Comparison of ENCODE assay signal across 14 cellular contexts in genomic region chr5:163614787-163615186, GRCh38.
DNase-seq lines count a peak whose midpoint lies in the region; TF ChIP-seq lines count a peak whose summit lies in the region.
"Had no signal": no experiment of that assay in that cellular context is flagged by ENCODE, and none has a peak within 500 bp of the region (broad histone marks: within the 10 kb centered on the region; RNA-seq: fewer than 3 reads in every experiment).

No MANE protein-coding gene starts in this region.

- no peak overlapping the region for H3K4me3 ChIP-seq in MG63
- H3K4me3 ChIP-seq in astrocyte of the spinal cord (ENCODE audit: low read depth, low read length): no peak overlapping the region
- H3K4me3 ChIP-seq in fibroblast of villous mesenchyme (ENCODE audit: low read depth, low read length): no peak overlapping the region
- H3K4me3 ChIP-seq in WERI-Rb-1 (ENCODE audit: low read depth, low read length): no peak overlapping the region
- H3K4me3 ChIP-seq: BLaER1 treated with 17β-estradiol and CSF1 and Interleukin-3, amounts not matched to agents 10 nM and 100 nM had no signal

- DNase-seq in DMS 273 (lab: John Stamatoyannopoulos, UW; ENCODE audit: unreplicated experiment) (peak; percentile 32), MG63 (peak; percentile 66), astrocyte of the spinal cord (ENCODE audit: low read depth, low spot score) (peak; percentile 8), fibroblast of villous mesenchyme (ENCODE audit: low read depth) (peak; percentile 82), caudate nucleus (lab: John Stamatoyannopoulos, UW) (no peak), cerebellum (ENCODE audit: low spot score) (no peak), WERI-Rb-1 (no peak), NCI-H1105 treated with DMSO at 0.1 percent for 48 hours (lab: John Stamatoyannopoulos, UW) (no peak)
- DNase-seq: NCI-H1436, NCI-H2029, NCI-H2171 treated with DMSO at 0.1 percent for 48 hours, NCI-H510A treated with DMSO at 0.1 percent for 48 hours, NCI-H82 had no signal

- 0 out of 2 replicates have a peak, but pooled peaks cover 3% of the 10 kb centered on the region for H3K27me3 ChIP-seq in MG63
- no peaks in the 10 kb centered on the region for H3K27me3 ChIP-seq in WERI-Rb-1 (ENCODE audit: insufficient read depth, low read depth, severe bottlenecking)
- H3K27me3 ChIP-seq: BLaER1 treated with 17β-estradiol and CSF1 and Interleukin-3, amounts not matched to agents 10 nM and 100 nM had no signal

- no peak overlapping the region for H3K27ac ChIP-seq in caudate nucleus (ENCODE audit: low read depth, low read length)
- no peak overlapping the region for H3K27ac ChIP-seq in WERI-Rb-1
- H3K27ac ChIP-seq: BLaER1 treated with 17β-estradiol and CSF1 and Interleukin-3, amounts not matched to agents 10 nM and 100 nM had no signal

- TF ChIP-seq CTCF in astrocyte of the spinal cord (IDR thresholded peaks at IDR 0.05; ENCODE audit: low read depth, low read length) (no peak), fibroblast of villous mesenchyme (IDR thresholded peaks at IDR 0.05; ENCODE audit: insufficient read depth, low read depth, low read length) (no peak), WERI-Rb-1 (IDR thresholded peaks at IDR 0.05; ENCODE audit: low read depth, low read length) (no peak)

- H3K36me3 ChIP-seq in MG63 (no peaks in the 10 kb centered on the region), WERI-Rb-1 (no peaks in the 10 kb centered on the region)
- H3K36me3 ChIP-seq: BLaER1 treated with 17β-estradiol and CSF1 and Interleukin-3, amounts not matched to agents 10 nM and 100 nM had no signal

- in situ Hi-C loops in astrocyte of the spinal cord (cut with HindIII; ENCODE audit: low sequenced_read_pairs): no loop called here

- H3K9me3 ChIP-seq in MG63: no peaks in the 10 kb centered on the region
- H3K9me3 ChIP-seq in WERI-Rb-1 (ENCODE audit: severe bottlenecking): peaks cover 4% of the 10 kb centered on the region
- H3K9me3 ChIP-seq: BLaER1 treated with 17β-estradiol and CSF1 and Interleukin-3, amounts not matched to agents 10 nM and 100 nM had no signal

Comparison
In these comparisons a context has a peak if more than half of its experiments do, and no peak if none do; other contexts are left out.
1. DNase-seq: peak in DMS 273 (single experiment), MG63 (single experiment), astrocyte of the spinal cord (single experiment) and fibroblast of villous mesenchyme (single experiment); none in caudate nucleus (0 of 61), cerebellum (single experiment), WERI-Rb-1 (single experiment) and NCI-H1105 treated with DMSO at 0.1 percent for 48 hours (single experiment).